In the genomic region with DNA sequence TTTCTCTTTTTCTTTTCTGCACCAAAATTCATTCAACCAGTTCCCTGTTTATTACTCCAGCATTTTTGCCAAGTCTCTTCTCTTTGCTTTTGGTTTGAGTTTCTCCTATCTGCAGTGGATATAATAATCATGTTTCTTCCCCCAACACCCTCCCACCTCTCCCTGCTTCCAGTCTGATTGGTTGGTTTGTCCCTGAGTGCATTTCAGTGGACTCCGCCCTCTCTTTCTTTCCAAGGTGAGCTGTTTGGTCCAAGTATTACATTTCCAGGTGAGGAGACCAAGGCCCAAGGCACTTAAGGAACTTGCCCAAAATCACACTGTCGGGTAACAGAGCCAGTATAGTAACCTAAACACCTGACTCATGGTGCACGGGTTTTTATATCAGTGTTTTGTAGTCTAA, we compare ENCODE assay signal across 36 cellular contexts. TPM values are rescaled to one million over a fixed set of nuclear protein-coding genes. Genes with fewer than 3 reads are reported as not detected.
"Had no signal": no experiment of that assay in that cellular context is flagged by ENCODE, and none has a peak within 500 bp of the region (broad histone marks: within the 10 kb centered on the region; RNA-seq: fewer than 3 reads in every experiment).

No MANE protein-coding gene starts in this region.

- H3K36me3 ChIP-seq: cardiac muscle cell, colonic mucosa, esophagus squamous epithelium, heart right ventricle, neutrophil, right atrium auricular region, stomach, thyroid gland, upper lobe of left lung, vagina had no signal

- ATAC-seq: activated CD4-positive, alpha-beta T cell treated with anti-CD3 and anti-CD28 coated beads for 36 hours; activated CD8-positive, alpha-beta memory T cell treated with anti-CD3 and anti-CD28 coated beads, Interleukin-2, amount 10 ng/mL, durations not matched to agents 7 days and 5 days; activated CD8-positive, alpha-beta T cell treated with anti-CD3 and anti-CD28 coated beads, Interleukin-2, amount 10 ng/mL, durations not matched to agents 7 days and 5 days; activated naive CD4-positive, alpha-beta T cell treated with anti-CD3 and anti-CD28 coated beads, Interleukin-2, amount 50 U/mL, for 72 hours; activated T-cell treated with anti-CD3 and anti-CD28 coated beads, Interleukin-2, amount 50 U/mL, for 72 hours; heart right ventricle; left ventricle myocardium superior; stimulated activated memory B cell treated with anti-CD40 and anti-IgM and Interleukin-4, amounts not matched to agents 10 μg/mL and 1 μg/mL and 100 μg/mL, for 72 hours had no signal

- H3K27ac ChIP-seq: cardiac muscle cell, colonic mucosa, epithelial cell of prostate, esophagus squamous epithelium, heart right ventricle, neutrophil, right atrium auricular region, stomach, thyroid gland, upper lobe of left lung, vagina had no signal

- DNase-seq: activated CD4-positive, alpha-beta T cell treated with anti-CD3 and anti-CD28 coated beads for 36 hours; activated CD8-positive, alpha-beta memory T cell treated with anti-CD3 and anti-CD28 coated beads, Interleukin-2, amount 10 ng/mL, durations not matched to agents 7 days and 5 days; activated CD8-positive, alpha-beta T cell treated with anti-CD3 and anti-CD28 coated beads, Interleukin-2, amount 10 ng/mL, durations not matched to agents 7 days and 5 days; activated naive CD4-positive, alpha-beta T cell; activated T-cell treated with anti-CD3 and anti-CD28 coated beads for 4 hours; activated T-cell treated with anti-CD3 and anti-CD28 coated beads, Interleukin-2, amount 50 U/mL, for 72 hours; cerebellar nuclear complex; colonic mucosa; effector CD8-positive, alpha-beta T cell; esophagus squamous epithelium; foreskin melanocyte; heart right ventricle; islet precursor cell; left ventricle myocardium superior; nephron progenitor cell; stimulated activated CD4-positive, alpha-beta T cell treated with anti-CD3 and anti-CD28 coated beads, Interleukin-1b, Interleukin-23, amount 100 ng/mL, for 48 hours; stimulated activated CD4-positive, alpha-beta T cell treated with anti-CD3 and anti-CD28 coated beads, Interleukin-4, amount 100 ng/mL, for 4 hours; stimulated activated CD8-positive, alpha-beta memory T cell treated with anti-CD3 and anti-CD28 coated beads, Interleukin-4, amount 100 ng/mL, for 48 hours; stomach; T-helper 2 cell; thyroid gland; upper lobe of left lung had no signal

- H3K4me2 ChIP-seq: smooth muscle cell had no signal

- H3K9me3 ChIP-seq: colonic mucosa, esophagus squamous epithelium, heart right ventricle, neutrophil, right atrium auricular region, stomach, thyroid gland, upper lobe of left lung, vagina had no signal

- H3K4me3 ChIP-seq: cardiac muscle cell, colonic mucosa, esophagus squamous epithelium, heart right ventricle, right atrium auricular region, smooth muscle cell, stomach, thyroid gland, upper lobe of left lung, vagina had no signal

- H3K27me3 ChIP-seq: cardiac muscle cell, colonic mucosa, right atrium auricular region, stomach, thyroid gland, upper lobe of left lung, vagina had no signal

- FAIRE-seq: endometrium had no signal

- H3K4me1 ChIP-seq: colonic mucosa, esophagus squamous epithelium, right atrium auricular region, thyroid gland, vagina had no signal

RNA-seq across cellular contexts. Expression of a gene that starts 17.7 kb away (rescaled TPM):
- total RNA-seq: activated CD4-positive, alpha-beta T cell treated with anti-CD3 and anti-CD28 coated beads for 36 hours; activated CD8-positive, alpha-beta memory T cell treated with anti-CD3 and anti-CD28 coated beads, Interleukin-2, amount 10 ng/mL, durations not matched to agents 7 days and 5 days; activated CD8-positive, alpha-beta T cell treated with anti-CD3 and anti-CD28 coated beads, Interleukin-2, amount 10 ng/mL, durations not matched to agents 7 days and 5 days; activated naive CD4-positive, alpha-beta T cell treated with anti-CD3 and anti-CD28 coated beads, Interleukin-2, amount 50 U/mL, for 72 hours; activated T-cell treated with anti-CD3 and anti-CD28 coated beads, Interleukin-2, amount 50 U/mL, for 72 hours; cardiac muscle cell; dermis microvascular lymphatic vessel endothelial cell; glomerular endothelial cell; lung microvascular endothelial cell; osteocyte; pulmonary artery endothelial cell; smooth muscle cell; vagina had no signal
- polyA plus RNA-seq: cardiac muscle cell, smooth muscle cell had no signal
